Comparison of ENCODE assay signal across 9 cellular contexts in the genomic region with DNA sequence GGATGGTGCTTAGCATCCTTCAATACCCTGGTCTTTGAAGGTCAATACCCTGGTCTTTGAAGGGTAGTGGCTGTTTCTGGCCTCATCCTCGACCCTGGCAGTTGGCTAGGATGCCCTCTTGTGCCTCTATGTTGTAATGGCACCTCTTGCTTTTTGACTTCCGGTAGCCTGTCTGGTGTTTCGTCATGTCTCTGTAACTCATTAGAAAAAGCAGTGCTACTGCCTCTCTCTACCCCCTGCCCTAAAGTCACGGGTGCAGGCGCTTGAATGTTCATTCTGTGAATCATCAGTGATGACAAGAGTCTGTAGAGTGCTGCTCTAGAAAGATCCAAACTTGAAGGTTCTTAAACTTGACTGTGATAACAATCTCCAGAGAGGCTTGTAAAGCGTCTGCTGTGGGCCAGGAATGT. TPM values are rescaled to one million over a fixed set of nuclear protein-coding genes. Genes with fewer than 3 reads are reported as not detected.
A peak's percentile ranks its signal among the peaks of the same experiment; 100 is the strongest.
DNase-seq lines count a peak whose midpoint lies in the region; ATAC-seq and TF ChIP-seq lines count a peak whose summit lies in the region.
"Had no signal": no experiment of that assay in that cellular context is flagged by ENCODE, and none has a peak within 500 bp of the region (broad histone marks: within the 10 kb centered on the region; RNA-seq: fewer than 3 reads in every experiment).

No MANE protein-coding gene starts in this region.

- peak; percentile 80 for DNase-seq in CD14-positive monocyte (ENCODE audit: low spot score)
- DNase-seq in GM13976 (ENCODE audit: low spot score): peak; percentile 74
- peak; percentile 68 for DNase-seq in M059J (ENCODE audit: low read depth)
- DNase-seq in activated CD8-positive, alpha-beta T cell treated with anti-CD3 and anti-CD28 coated beads, Interleukin-2, amount 10 ng/mL, durations not matched to agents 7 days and 5 days: peak; percentile 56
- DNase-seq in stromal cell of bone marrow (ENCODE audit: low read depth): peak; percentile 31
- DNase-seq in DMS153 (lab: John Stamatoyannopoulos, UW): no peak
- no peak for DNase-seq in effector CD8-positive, alpha-beta T cell (lab: John Stamatoyannopoulos, UW)
- DNase-seq: right cardiac atrium had no signal

- H3K4me1 Mint-ChIP-seq in CD14-positive monocyte: peaks cover 7% of the 10 kb centered on the region
- H3K4me1 Mint-ChIP-seq in activated CD8-positive, alpha-beta T cell treated with anti-CD3 and anti-CD28 coated beads, Interleukin-2, amount 10 ng/mL, durations not matched to agents 7 days and 5 days (ENCODE audit: low read depth): peaks cover 2% of the 10 kb centered on the region

- peak; percentile 65 for ATAC-seq in activated CD8-positive, alpha-beta T cell treated with anti-CD3 and anti-CD28 coated beads, Interleukin-2, amount 10 ng/mL, durations not matched to agents 7 days and 5 days

- POLR2A ChIA-PET in activated CD8-positive, alpha-beta T cell treated with anti-CD3 and anti-CD28 coated beads, Interleukin-2, amount 10 ng/mL, durations not matched to agents 7 days and 5 days (lab: Charles Lee): no interaction called here

- no peaks in the 10 kb centered on the region for H3K27me3 ChIP-seq in iPS-20b (ENCODE audit: insufficient read depth, low read length)

- in situ Hi-C loops in GM13976 (cut with MboI; ENCODE audit: low sequenced_read_pairs, unreplicated experiment): no loop called here

- TF ChIP-seq CTCF in CD14-positive monocyte (IDR thresholded peaks at IDR 0.05): peak; percentile 80
- peak; percentile 42 for TF ChIP-seq CTCF in GM13976 (IDR thresholded peaks at IDR 0.05; ENCODE audit: borderline replicate concordance, control extremely low read depth, extremely low read depth, insufficient read depth, missing control alignments)

- H3K9me3 Mint-ChIP-seq in CD14-positive monocyte: peaks cover 0 to 3% (median 0%) of the 10 kb centered on the region in 7 donors
- H3K9me3 Mint-ChIP-seq in activated CD8-positive, alpha-beta T cell treated with anti-CD3 and anti-CD28 coated beads, Interleukin-2, amount 10 ng/mL, durations not matched to agents 7 days and 5 days (ENCODE audit: insufficient read depth): no peaks in the 10 kb centered on the region

- H3K4me1 ChIP-seq in iPS-20b (ENCODE audit: insufficient read depth, low read length): no peaks in the 10 kb centered on the region

- H3K4me3 ChIP-seq in iPS-20b (ENCODE audit: low read length): no peak overlapping the region

- H3K27ac ChIP-seq in iPS-20b (ENCODE audit: low read length): no peak overlapping the region

- H3K27ac Mint-ChIP-seq in CD14-positive monocyte: peak overlapping the region in 1 of 7 donors; percentile 37
- no peak overlapping the region for H3K27ac Mint-ChIP-seq in activated CD8-positive, alpha-beta T cell treated with anti-CD3 and anti-CD28 coated beads, Interleukin-2, amount 10 ng/mL, durations not matched to agents 7 days and 5 days

- H3K9me3 ChIP-seq in iPS-20b (ENCODE audit: insufficient read depth, low read depth, low read length): no peaks in the 10 kb centered on the region

- intact Hi-C loops in CD14-positive monocyte (cut with micrococcal nuclease): no loop called here

- 0 out of 2 replicates have a peak overlapping the region, but pooled peaks have one; percentile 24 for H3K9ac ChIP-seq in iPS-20b (ENCODE audit: low read depth, low read length)

- no peak overlapping the region for H3K4me3 Mint-ChIP-seq in CD14-positive monocyte
- no peak overlapping the region for H3K4me3 Mint-ChIP-seq in activated CD8-positive, alpha-beta T cell treated with anti-CD3 and anti-CD28 coated beads, Interleukin-2, amount 10 ng/mL, durations not matched to agents 7 days and 5 days

- H3K27me3 Mint-ChIP-seq in CD14-positive monocyte (ENCODE audit: low read depth in 3 of 3): peaks cover 2 to 10% (median 7%) of the 10 kb centered on the region in 3 donors
- H3K27me3 Mint-ChIP-seq in activated CD8-positive, alpha-beta T cell treated with anti-CD3 and anti-CD28 coated beads, Interleukin-2, amount 10 ng/mL, durations not matched to agents 7 days and 5 days (ENCODE audit: low read depth): peaks cover 5% of the 10 kb centered on the region

- no peaks in the 10 kb centered on the region for H3K36me3 ChIP-seq in iPS-20b (ENCODE audit: insufficient read depth, low read depth, low read length)

- H3K36me3 Mint-ChIP-seq in CD14-positive monocyte: no peaks in the 10 kb centered on the region
- no peaks in the 10 kb centered on the region for H3K36me3 Mint-ChIP-seq in activated CD8-positive, alpha-beta T cell treated with anti-CD3 and anti-CD28 coated beads, Interleukin-2, amount 10 ng/mL, durations not matched to agents 7 days and 5 days (ENCODE audit: low read depth)

- CTCF ChIA-PET in activated CD8-positive, alpha-beta T cell treated with anti-CD3 and anti-CD28 coated beads, Interleukin-2, amount 10 ng/mL, durations not matched to agents 7 days and 5 days (lab: Charles Lee): interaction anchor here (1.3 to 5.3 kb wide), 5 partner anchors 9 to 239 kb away, joined by 3 to 34 read pairs (median 4); no protein-coding TSS in a partner anchor

RNA-seq across cellular contexts. Expression of gene RSPO4, which starts 28.3 kb away (rescaled TPM):
- not detected for polyA plus RNA-seq in CD14-positive monocyte
- total RNA-seq in M059J (2014; rRNA removed; shearing (Covaris generic)): not detected in 2 replicates
- total RNA-seq in activated CD8-positive, alpha-beta T cell treated with anti-CD3 and anti-CD28 coated beads, Interleukin-2, amount 10 ng/mL, durations not matched to agents 7 days and 5 days: not detected

RNA-seq across cellular contexts. Expression of gene ANGPT4, which starts 57.7 kb away (rescaled TPM):
- polyA plus RNA-seq in CD14-positive monocyte: under 1 TPM in 1 of 2 donors, not detected in 1; 0.14 TPM
- total RNA-seq in M059J (2014; rRNA removed; shearing (Covaris generic)): not detected in 2 replicates
- total RNA-seq in activated CD8-positive, alpha-beta T cell treated with anti-CD3 and anti-CD28 coated beads, Interleukin-2, amount 10 ng/mL, durations not matched to agents 7 days and 5 days: not detected

Comparison
In these comparisons a context has a peak if more than half of its experiments do, and no peak if none do; other contexts are left out.
1. DNase-seq: peak in CD14-positive monocyte (single experiment), GM13976 (single experiment), M059J (single experiment), activated CD8-positive, alpha-beta T cell treated with anti-CD3 and anti-CD28 coated beads, Interleukin-2, amount 10 ng/mL, durations not matched to agents 7 days and 5 days (single experiment) and stromal cell of bone marrow (single experiment); none in DMS153 (single experiment) and effector CD8-positive, alpha-beta T cell (single experiment).